In genomic region chr4:34112573-34112972, GRCh38 we compare ENCODE assay signal across 21 cellular contexts.
DNase-seq lines count a peak whose midpoint lies in the region; ATAC-seq, FAIRE-seq and TF ChIP-seq lines count a peak whose summit lies in the region.
"Had no signal": no experiment of that assay in that cellular context is flagged by ENCODE, and none has a peak within 500 bp of the region (broad histone marks: within the 10 kb centered on the region; RNA-seq: fewer than 3 reads in every experiment).

No MANE protein-coding gene starts in this region.

- TF ChIP-seq RAD21 in HepG2 (CRISPR knock-in tag; IDR thresholded peaks at IDR 0.05), result no peak

- 3% methylated on average over 2 of the region's 2 CpGs for WGBS in HepG2 (ENCODE audit: low lambda C conversion rate)
- WGBS in right lobe of liver (ENCODE audit: insufficient coverage, low coverage, low lambda C conversion rate, missing lambda C conversion rate), result 33% methylated on average over 2 of the region's 2 CpGs

- no peak for TF ChIP-seq CTCF in DND-41 (IDR thresholded peaks at IDR 0.05; ENCODE audit: borderline replicate concordance, extremely low read depth, low read length, poor library complexity, severe bottlenecking)
- no peak for TF ChIP-seq CTCF in HepG2 (CRISPR knock-in tag; IDR thresholded peaks at IDR 0.05)
- no peak for TF ChIP-seq CTCF in right lobe of liver (IDR thresholded peaks at IDR 0.05)

- TF ChIP-seq EP300 in HepG2 (IDR thresholded peaks at IDR 0.05; ENCODE audit: low read depth in 2 of 2, low read length in 2 of 2), result no peak
- TF ChIP-seq EP300 in HepG2 (CRISPR knock-in tag; IDR thresholded peaks at IDR 0.05; ENCODE audit: borderline replicate concordance), result no peak

- CTCF ChIA-PET in HepG2 (lab: Yijun Ruan, JAX; ENCODE audit: low intra/inter-chr PET ratio, low total read pairs), result no interaction called here

- H3K27ac ChIP-seq in DND-41 (ENCODE audit: low read length) (no peak overlapping the region), HepG2 (ENCODE audit: extremely low read length, insufficient read depth, low read length) (no peak overlapping the region), right lobe of liver (no peak overlapping the region)
- H3K27ac ChIP-seq: 22Rv1; A549; BLaER1 treated with 17β-estradiol and CSF1 and Interleukin-3, amounts not matched to agents 10 nM and 100 nM; C4-2B had no signal

- POLR2A ChIA-PET in HepG2 (lab: Yijun Ruan, JAX), result no interaction called here

- H4K20me1 ChIP-seq in DND-41 (ENCODE audit: insufficient read depth, low read length), result no peaks in the 10 kb centered on the region
- H4K20me1 ChIP-seq in HepG2 (ENCODE audit: insufficient read depth, low read length), result no peaks in the 10 kb centered on the region
- H4K20me1 ChIP-seq: BLaER1 treated with 17β-estradiol and CSF1 and Interleukin-3, amounts not matched to agents 10 nM and 100 nM had no signal

- H3K36me3 ChIP-seq in DND-41 (ENCODE audit: insufficient read depth, low read length) (no peaks in the 10 kb centered on the region), HepG2 (replicated peaks in 1 of 2; ENCODE audit: control insufficient read depth in 1 of 2, insufficient read depth in 2 of 2, low read length in 2 of 2) (no peaks in the 10 kb centered on the region), right lobe of liver (no peaks in the 10 kb centered on the region)
- H3K36me3 ChIP-seq: BLaER1 treated with 17β-estradiol and CSF1 and Interleukin-3, amounts not matched to agents 10 nM and 100 nM had no signal

- H3K4me3 ChIP-seq in DND-41 (ENCODE audit: low read depth in 1 of 2, low read length in 2 of 2) (no peak overlapping the region), HepG2 (replicated peaks in 1 of 3; ENCODE audit: insufficient read depth in 1 of 3, low read depth in 2 of 3, low read length in 3 of 3) (no peak overlapping the region), right lobe of liver (no peak overlapping the region)
- H3K4me3 ChIP-seq: A549; BLaER1 treated with 17β-estradiol and CSF1 and Interleukin-3, amounts not matched to agents 10 nM and 100 nM; GM12878 had no signal

- BruUV-seq in HepG2 (replicated peaks; lab: Mats Ljungman, UMichigan), result no TSS peak

- H3K9ac ChIP-seq in DND-41 (ENCODE audit: low read depth, low read length) (no peak overlapping the region), HepG2 (ENCODE audit: insufficient read depth, low read depth, low read length) (no peak overlapping the region)
- H3K9ac ChIP-seq: BLaER1 treated with 17β-estradiol and CSF1 and Interleukin-3, amounts not matched to agents 10 nM and 100 nM had no signal

- no peak for ATAC-seq in DND-41 (ENCODE audit: insufficient read depth, low read depth)
- peak; percentile 35; the same call in 2 of the 3 replicates for ATAC-seq in HepG2
- peak; percentile 74 to 92 (median 83) for ATAC-seq in right lobe of liver
- ATAC-seq in HG03457 (IDR thresholded peaks at IDR 0.05; ENCODE audit: unreplicated experiment), result no peak
- no peak for ATAC-seq in GM21737 (IDR thresholded peaks at IDR 0.05; ENCODE audit: unreplicated experiment)
- ATAC-seq: A549; CD8-positive, alpha-beta T cell; GM12878 had no signal

- intact Hi-C loops in HepG2 (cut with micrococcal nuclease; ENCODE audit: unreplicated experiment) (no loop called here), right lobe of liver (cut with DNase I) (no loop called here)

- H3K27me3 ChIP-seq in DND-41 (ENCODE audit: insufficient read depth, low read length, poor library complexity), result no peaks in the 10 kb centered on the region
- H3K27me3 ChIP-seq in HepG2 (ENCODE audit: control insufficient read depth in 1 of 2, insufficient read depth in 2 of 2, low read length in 2 of 2), result no peaks in the 10 kb centered on the region
- H3K27me3 ChIP-seq in right lobe of liver, result no peaks in the 10 kb centered on the region
- H3K27me3 ChIP-seq: BLaER1 treated with 17β-estradiol and CSF1 and Interleukin-3, amounts not matched to agents 10 nM and 100 nM had no signal

- in situ Hi-C loops in HepG2 (cut with HindIII; ENCODE audit: extremely low pct_ligation_motif_present, low pct_unique_long_range_greater_than_20kb), result no loop called here

- H2AFZ ChIP-seq in DND-41 (ENCODE audit: low read depth, low read length), result 0 out of 2 replicates have a peak overlapping the region, but pooled peaks have one; percentile 21
- H2AFZ ChIP-seq in HepG2 (ENCODE audit: low read length), result no peak overlapping the region

- FAIRE-seq in HepG2 (lab: Jason Lieb, UNC), result no peak
- FAIRE-seq: A549, D721Med, GM12878, GM12892, GM18507 had no signal

- no peaks in the 10 kb centered on the region for H3K79me2 ChIP-seq in DND-41 (ENCODE audit: insufficient read depth, low read length)
- no peaks in the 10 kb centered on the region for H3K79me2 ChIP-seq in HepG2 (ENCODE audit: insufficient read depth, low read length)

- H3K9me3 ChIP-seq in DND-41 (ENCODE audit: insufficient read depth, low read length, severe bottlenecking) (no peaks in the 10 kb centered on the region), HepG2 (ENCODE audit: low read length) (peaks cover 4% of the 10 kb centered on the region; the same call in 1 of the 2 replicates), right lobe of liver (no peaks in the 10 kb centered on the region)
- H3K9me3 ChIP-seq: A549; BLaER1 treated with 17β-estradiol and CSF1 and Interleukin-3, amounts not matched to agents 10 nM and 100 nM; Caco-2 had no signal

- TF ChIP-seq POLR2A in HepG2 (IDR thresholded peaks at IDR 0.05; ENCODE audit: insufficient read depth in 1 of 2, low read depth in 2 of 2, low read length in 2 of 2) (no peak), right lobe of liver (IDR thresholded peaks at IDR 0.05) (no peak)

- DNase-seq in DND-41, result no peak
- DNase-seq in HepG2 (ENCODE audit: low spot score), result no peak
- DNase-seq in right lobe of liver, result no peak
- DNase-seq: AML-193; Caco-2; Calu3; CD4-positive, alpha-beta T cell; CD8-positive, alpha-beta T cell; DMS79 treated with DMSO at 0.1 percent for 48 hours; EL; GDM1 had no signal

- H3K4me1 ChIP-seq in DND-41 (ENCODE audit: insufficient read depth, low read length) (no peaks in the 10 kb centered on the region), HepG2 (ENCODE audit: insufficient read depth, low read length) (no peaks in the 10 kb centered on the region), right lobe of liver (no peaks in the 10 kb centered on the region)
- H3K4me1 ChIP-seq: A549; BLaER1 treated with 17β-estradiol and CSF1 and Interleukin-3, amounts not matched to agents 10 nM and 100 nM; Caco-2 had no signal

- H3K4me2 ChIP-seq in DND-41 (ENCODE audit: insufficient read depth, low read length), result no peak overlapping the region
- no peak overlapping the region for H3K4me2 ChIP-seq in HepG2 (ENCODE audit: low read depth, low read length)
- H3K4me2 ChIP-seq: A549; BLaER1 treated with 17β-estradiol and CSF1 and Interleukin-3, amounts not matched to agents 10 nM and 100 nM had no signal

TF ChIP-seq in HepG2, 621 proteins besides CTCF, POLR2A, EP300 and RAD21:
- TF ChIP-seq HOMEZ (CRISPR knock-in tag; IDR thresholded peaks at IDR 0.05; ENCODE audit: low read depth) (no peak), GLI4 (CRISPR knock-in tag; IDR thresholded peaks at IDR 0.05; ENCODE audit: borderline replicate concordance) (no peak), ELK4 (CRISPR knock-in tag; IDR thresholded peaks at IDR 0.05; ENCODE audit: borderline replicate concordance) (no peak), HNF4A (CRISPR knock-in tag; IDR thresholded peaks at IDR 0.05) (peak; percentile 24; the same call in 1 of the 2 replicates), HNF4G (IDR thresholded peaks at IDR 0.05; ENCODE audit: borderline replicate concordance, low read depth, low read length) (no peak), HNF4G (CRISPR knock-in tag; IDR thresholded peaks at IDR 0.05; ENCODE audit: borderline replicate concordance, low read depth) (no peak), ZNF367 (CRISPR knock-in tag; IDR thresholded peaks at IDR 0.05; ENCODE audit: borderline replicate concordance) (no peak)

Comparison
In these comparisons a context has a peak if more than half of its experiments do, and no peak if none do; other contexts are left out.
1. ATAC-seq: peak in HepG2 (single experiment) and right lobe of liver (4 of 4); none in DND-41 (single experiment), HG03457 (single experiment) and GM21737 (single experiment).